Comparison of ENCODE assay signal across 1 cellular context in genomic region chr10:18625906-18626305, GRCh38.
TF ChIP-seq lines count a peak whose summit lies in the region.

No MANE protein-coding gene starts in this region.

TF ChIP-seq in A549, 52 proteins besides CTCF, POLR2A, EP300 and RAD21:
- no peak for TF ChIP-seq CHD4 (IDR thresholded peaks at IDR 0.05; ENCODE audit: borderline replicate concordance)
- no peak for TF ChIP-seq RCOR1 (IDR thresholded peaks at IDR 0.05; ENCODE audit: low read depth, low read length)
- TF ChIP-seq CHD2 (IDR thresholded peaks at IDR 0.05; ENCODE audit: low read length, partially characterized antibody) = no peak
- no peak for TF ChIP-seq HDAC2 (IDR thresholded peaks at IDR 0.05)
- no peak for TF ChIP-seq HEYL (CRISPR knock-in tag; IDR thresholded peaks at IDR 0.05)
- TF ChIP-seq EHF (CRISPR knock-in tag; IDR thresholded peaks at IDR 0.05) = no peak
- TF ChIP-seq SMC3 (IDR thresholded peaks at IDR 0.05) = no peak
- no peak for TF ChIP-seq REST (IDR thresholded peaks at IDR 0.05)
- TF ChIP-seq NPAS2 (CRISPR knock-in tag; IDR thresholded peaks at IDR 0.05; ENCODE audit: borderline replicate concordance) = no peak
- no peak for TF ChIP-seq SREBF2 (IDR thresholded peaks at IDR 0.05)
- TF ChIP-seq FOSB (CRISPR knock-in tag; IDR thresholded peaks at IDR 0.05) = no peak
- TF ChIP-seq TFCP2L1 (CRISPR knock-in tag; IDR thresholded peaks at IDR 0.05) = no peak
- no peak for TF ChIP-seq ZSCAN20 (CRISPR knock-in tag; IDR thresholded peaks at IDR 0.05)
- no peak for TF ChIP-seq GATA3 (IDR thresholded peaks at IDR 0.05; ENCODE audit: borderline replicate concordance)
- TF ChIP-seq FOXS1 (CRISPR knock-in tag; IDR thresholded peaks at IDR 0.05) = no peak
TF ChIP-seq in A549: peak in this region for 0.
